In the genomic region with DNA sequence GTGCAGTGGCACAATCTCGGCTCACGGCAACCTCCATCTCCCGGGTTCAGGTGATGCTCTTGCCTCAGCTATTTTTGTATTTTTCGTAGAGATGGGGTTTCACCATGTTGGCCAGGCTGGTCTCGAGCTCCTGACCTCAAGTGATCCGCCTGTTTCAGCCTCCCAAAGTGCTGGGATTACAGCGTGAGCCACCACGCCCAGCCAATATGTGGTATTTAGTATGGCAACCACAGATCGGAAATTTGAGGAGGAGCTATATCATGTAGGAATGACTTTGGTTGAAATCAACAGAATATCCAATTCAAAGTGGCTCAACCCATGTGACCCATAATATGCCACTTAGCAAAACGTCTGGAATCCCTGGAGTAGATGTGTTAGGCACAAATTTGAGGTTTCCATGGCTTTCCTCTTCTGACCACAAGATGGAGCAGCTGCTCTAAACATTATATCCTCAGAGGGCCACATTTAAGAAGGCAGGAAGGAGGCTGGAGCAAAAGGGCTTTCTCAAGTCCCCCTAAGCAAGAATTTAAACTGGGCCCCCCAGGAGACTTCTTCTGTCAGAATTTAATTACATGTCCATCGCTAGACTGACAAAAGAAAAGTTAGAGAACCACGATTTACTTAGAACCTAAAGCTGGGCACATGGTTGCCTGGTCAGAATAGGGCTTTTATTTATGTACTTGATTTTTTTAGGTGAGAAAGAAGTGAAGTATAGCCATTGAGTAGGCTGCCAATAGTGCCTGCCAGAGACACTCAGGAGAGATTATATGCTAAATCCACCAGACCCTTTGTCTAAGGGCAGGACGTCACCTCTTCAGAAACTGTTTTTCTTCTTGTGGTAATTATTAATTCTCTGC, we compare ENCODE assay signal across 8 cellular contexts.
DNase-seq lines count a peak whose midpoint lies in the region; ATAC-seq and TF ChIP-seq lines count a peak whose summit lies in the region.

No MANE protein-coding gene starts in this region.

- ATAC-seq in GM21390 (IDR thresholded peaks at IDR 0.05; ENCODE audit: unreplicated experiment) (no peak), GM18909 (IDR thresholded peaks at IDR 0.05; ENCODE audit: poor library complexity, unreplicated experiment) (no peak)

- peak overlapping the region in 1 of 3 experiments; percentile 29 for H3K4me3 Mint-ChIP-seq in nephron

- peak overlapping the region; percentile 66 to 92 (median 84) for H3K27ac Mint-ChIP-seq in nephron

- TF ChIP-seq CTCF in fibroblast of mammary gland (conservative IDR thresholded peaks at IDR 0.05; ENCODE audit: control insufficient read depth, insufficient read depth, low read depth, low read length), result peak; percentile 92
- peak; percentile 81 to 87 (median 83) for TF ChIP-seq CTCF in nephron (IDR thresholded peaks at IDR 0.05; ENCODE audit: unreplicated experiment in 3 of 3)

- DNase-seq in COLO668 (lab: John Stamatoyannopoulos, UW; ENCODE audit: unreplicated experiment) (peak; percentile 37), HEK293T (ENCODE audit: extremely low spot score) (peak; percentile 73), NCI-H446 (lab: John Stamatoyannopoulos, UW) (peak; percentile 47 to 84), fibroblast of mammary gland (ENCODE audit: low read depth) (peak; percentile 73)
- DNase-seq in activated CD4-positive, alpha-beta T cell treated with anti-CD3 and anti-CD28 coated beads for 4 hours, result peak; percentile 11 to 38

- CTCF ChIA-PET in HEK293T (lab: Yijun Ruan, JAX), result interaction anchor here (0.6 to 1.5 kb wide), 7 partner anchors 9 to 418 kb away, joined by 3 to 12 read pairs (median 3); no protein-coding TSS in a partner anchor

- POLR2A ChIA-PET in HEK293T (lab: Yijun Ruan, JAX), result no interaction called here

- H3K9me3 Mint-ChIP-seq in nephron, result no peaks in the 10 kb centered on the region

- no peaks in the 10 kb centered on the region for H3K36me3 Mint-ChIP-seq in nephron (ENCODE audit: low read depth)

- H3K4me1 Mint-ChIP-seq in nephron, result peaks cover 38% of the 10 kb centered on the region

- peaks cover 3% of the 10 kb centered on the region for H3K27me3 Mint-ChIP-seq in nephron (ENCODE audit: low read depth)

- no peak overlapping the region for H3K4me3 ChIP-seq in fibroblast of mammary gland (ENCODE audit: control insufficient read depth, low read depth, low read length)

TF ChIP-seq in HEK293T, 16 proteins besides CTCF, POLR2A, EP300 and RAD21:
- TF ChIP-seq ARNT (IDR thresholded peaks at IDR 0.05) (no peak), NFRKB (IDR thresholded peaks at IDR 0.05) (no peak), BHLHE40 (IDR thresholded peaks at IDR 0.05; ENCODE audit: borderline replicate concordance) (no peak), FOXM1 (IDR thresholded peaks at IDR 0.05; ENCODE audit: borderline replicate concordance) (no peak), FOXK2 (IDR thresholded peaks at IDR 0.05) (no peak), HDGF (IDR thresholded peaks at IDR 0.05; ENCODE audit: borderline replicate concordance) (no peak), SP1 (IDR thresholded peaks at IDR 0.05) (no peak), CTBP1 (IDR thresholded peaks at IDR 0.05; ENCODE audit: borderline replicate concordance) (no peak), ZNF384 (IDR thresholded peaks at IDR 0.05) (no peak), LEF1 (IDR thresholded peaks at IDR 0.05; ENCODE audit: borderline replicate concordance) (no peak), TARDBP (IDR thresholded peaks at IDR 0.05) (no peak), L3MBTL2 (conservative IDR thresholded peaks at IDR 0.05) (no peak), ELF4 (IDR thresholded peaks at IDR 0.05) (no peak), FOXA1 (IDR thresholded peaks at IDR 0.05) (no peak), SUZ12 (IDR thresholded peaks at IDR 0.05) (no peak)
